ENCODE assay signal across 9 cellular contexts in the genomic region with DNA sequence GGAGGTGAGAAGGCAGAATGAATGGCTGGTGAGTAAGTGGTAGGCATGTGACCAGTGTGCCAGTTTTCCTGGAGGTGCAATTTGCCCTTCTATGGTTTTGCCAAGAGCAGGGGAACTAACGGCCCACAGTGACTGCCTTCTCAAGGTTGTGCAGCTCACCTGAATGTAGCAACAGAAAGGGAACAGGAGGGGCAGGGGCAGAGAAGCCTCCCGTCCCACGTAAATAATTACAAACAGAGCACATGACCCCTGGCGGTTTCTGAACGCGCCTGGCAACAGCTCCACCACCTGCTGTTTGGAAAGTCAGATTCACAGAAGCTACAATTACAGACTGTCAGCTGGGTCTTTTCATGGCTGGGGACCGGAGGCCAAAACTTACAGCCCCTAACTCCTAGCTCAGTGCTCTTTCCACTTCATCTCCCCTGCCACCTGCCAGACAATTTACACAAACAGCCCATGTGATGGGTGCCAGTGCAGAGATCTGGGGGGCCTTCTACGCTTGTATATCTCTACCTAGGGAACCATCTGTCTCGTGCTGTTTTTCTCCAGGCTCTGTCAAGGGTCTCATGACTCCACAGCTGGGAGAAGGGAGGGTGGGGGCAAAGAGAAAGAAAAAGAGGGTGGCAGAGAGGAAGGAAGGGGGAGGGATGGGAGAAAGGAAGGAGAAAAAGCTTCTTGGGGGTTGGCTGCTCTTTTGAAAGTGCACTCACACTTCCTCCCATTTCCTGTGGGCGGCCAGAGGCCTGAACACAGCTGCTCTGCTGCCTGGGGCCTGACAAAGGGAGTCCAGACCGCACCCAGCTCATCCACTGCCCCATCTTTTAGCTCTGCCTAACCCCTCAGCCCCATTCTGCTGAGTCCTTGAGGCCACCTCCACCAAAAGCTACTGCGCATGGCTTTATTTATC.
DNase-seq lines count a peak whose midpoint lies in the region; ATAC-seq and TF ChIP-seq lines count a peak whose summit lies in the region.
"Had no signal": no experiment of that assay in that cellular context is flagged by ENCODE, and none has a peak within 500 bp of the region (broad histone marks: within the 10 kb centered on the region; RNA-seq: fewer than 3 reads in every experiment).

No MANE protein-coding gene starts in this region.

- DNase-seq in COLO668 (lab: John Stamatoyannopoulos, UW; ENCODE audit: unreplicated experiment) (peak; percentile 85), foreskin melanocyte (peak; percentile 91), ovary (peak; percentile 76 to 84 (median 82))
- DNase-seq in activated gamma-delta T cell treated with anti-CD3 and anti-CD28 coated beads, Interleukin-2, amount 50 U/mL, for 16 hours (ENCODE audit: low read depth), result peak; percentile 40

- 0 out of 2 replicates have a peak overlapping the region, but pooled peaks have one; percentile 11 for H2AFZ ChIP-seq in OCI-LY3 (ENCODE audit: low read depth, low read length)

- ATAC-seq in GM19438 (IDR thresholded peaks at IDR 0.05; ENCODE audit: low read depth, unreplicated experiment) (peak; percentile 62), HG03565 (IDR thresholded peaks at IDR 0.05; ENCODE audit: unreplicated experiment) (peak; percentile 67)

- TF ChIP-seq EP300 in ovary (IDR thresholded peaks at IDR 0.05), result no peak

- peaks cover 12% of the 10 kb centered on the region; the same call in 1 of the 2 replicates for H3K79me2 ChIP-seq in OCI-LY3 (ENCODE audit: low read length)

- H3K9me3 ChIP-seq in OCI-LY3 (ENCODE audit: insufficient read depth, low read length) (no peaks in the 10 kb centered on the region), ovary (no peaks in the 10 kb centered on the region)

- 5 to 15% (median 8%) methylated on average over 12 of the region's 12 CpGs for WGBS in ovary, 3 donors
- WGBS in urinary bladder, result 34% methylated on average over 12 of the region's 12 CpGs

- peak overlapping the region; percentile 58 for H3K4me2 ChIP-seq in OCI-LY3 (ENCODE audit: low read length)

- H4K20me1 ChIP-seq in OCI-LY3 (ENCODE audit: insufficient read depth, low read length), result no peaks in the 10 kb centered on the region

- peak; percentile 30 for TF ChIP-seq POLR2A in ovary (IDR thresholded peaks at IDR 0.05)

- H3K4me1 ChIP-seq in OCI-LY3 (ENCODE audit: low read length) (peaks cover 49% of the 10 kb centered on the region), ovary (ENCODE audit: insufficient read depth) (peaks cover 21% of the 10 kb centered on the region), urinary bladder (ENCODE audit: insufficient read depth) (no peaks in the 10 kb centered on the region)

- H3K4me3 ChIP-seq in OCI-LY3 (ENCODE audit: low read length) (peak overlapping the region; percentile 41), ovary (no peak overlapping the region), urinary bladder (ENCODE audit: low read depth, low read length) (no peak overlapping the region)

- H3K27ac ChIP-seq in OCI-LY3 (ENCODE audit: low read length) (peak overlapping the region; percentile 96), ovary (peak overlapping the region; percentile 70 to 85), urinary bladder (ENCODE audit: low read depth) (peak overlapping the region; percentile 85)
- H3K27ac ChIP-seq: VCaP had no signal

- no peaks in the 10 kb centered on the region for H3K27me3 ChIP-seq in OCI-LY3 (ENCODE audit: low read depth, low read length)
- no peaks in the 10 kb centered on the region for H3K27me3 ChIP-seq in ovary

- peak; percentile 56 for TF ChIP-seq CTCF in OCI-LY3 (IDR thresholded peaks at IDR 0.05; ENCODE audit: low read depth, low read length)
- peak in 2 of 3 donors; percentile 40 to 52 for TF ChIP-seq CTCF in ovary (IDR thresholded peaks at IDR 0.05)

- peaks cover 53% of the 10 kb centered on the region for H3K36me3 ChIP-seq in OCI-LY3 (replicated peaks; ENCODE audit: low read depth, low read length)
- no peaks in the 10 kb centered on the region for H3K36me3 ChIP-seq in ovary
- H3K36me3 ChIP-seq in urinary bladder (ENCODE audit: insufficient read depth), result peaks cover 2% of the 10 kb centered on the region

- intact Hi-C loops in ovary (cut with DNase I), result loop anchor here in 1 of 4 donors (2.0 kb wide), 1 partner anchor 149 kb away; no protein-coding TSS in a partner anchor

- peak overlapping the region; percentile 78 for H3K9ac ChIP-seq in OCI-LY3 (ENCODE audit: low read length)

Comparison
In these comparisons a context has a peak if more than half of its experiments do, and no peak if none do; other contexts are left out.
1. DNase-seq: peak in every context shown above with its lines; median percentile 91 in foreskin melanocyte; 85 in COLO668; 82 in ovary; 40 in activated gamma-delta T cell treated with anti-CD3 and anti-CD28 coated beads, Interleukin-2, amount 50 U/mL, for 16 hours.